ENCODE assay signal across 1 cellular context in genomic region chr9:81083062-81083461, GRCh38.
TF ChIP-seq lines count a peak whose summit lies in the region.

No MANE protein-coding gene starts in this region.

TF ChIP-seq in SK-N-SH, 30 proteins besides CTCF, POLR2A, EP300 and RAD21 (continued from another document):
- no peak for TF ChIP-seq ZBTB33 (IDR thresholded peaks at IDR 0.05; ENCODE audit: borderline replicate concordance, low read depth)
- no peak for TF ChIP-seq TAF1 (IDR thresholded peaks at IDR 0.05; ENCODE audit: borderline replicate concordance, low read depth, low read length)
- TF ChIP-seq JUND (IDR thresholded peaks at IDR 0.05), result no peak
